In the genomic region with DNA sequence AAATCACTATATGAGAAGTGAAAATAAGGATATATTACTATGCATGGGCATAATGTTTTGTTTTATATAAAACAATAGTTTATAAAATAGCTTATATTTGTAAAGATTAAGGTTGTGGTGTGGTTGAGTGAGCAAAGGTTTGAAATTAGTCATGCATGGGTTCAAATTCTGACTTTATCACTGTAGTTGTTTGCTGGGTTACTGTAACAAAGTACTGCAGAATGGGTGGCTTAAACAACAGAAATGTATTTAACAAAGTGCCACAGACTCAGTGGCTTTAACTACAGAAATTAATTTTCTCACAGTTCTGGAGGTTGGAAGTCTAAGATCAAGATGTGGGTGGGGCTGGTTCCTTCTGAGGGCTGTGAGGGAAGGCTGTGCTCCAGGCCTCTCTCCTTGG, we compare ENCODE assay signal across 34 cellular contexts.
"Had no signal": no experiment of that assay in that cellular context is flagged by ENCODE, and none has a peak within 500 bp of the region (broad histone marks: within the 10 kb centered on the region; RNA-seq: fewer than 3 reads in every experiment).

No MANE protein-coding gene starts in this region.

- H3K36me3 Mint-ChIP-seq: activated CD4-positive, alpha-beta memory T cell treated with anti-CD3 and anti-CD28 coated beads for 36 hours; activated CD8-positive, alpha-beta memory T cell treated with anti-CD3 and anti-CD28 coated beads, Interleukin-2, amount 10 ng/mL, durations not matched to agents 7 days and 5 days; activated naive CD4-positive, alpha-beta T cell treated with anti-CD3 and anti-CD28 coated beads, Interleukin-2, amount 50 U/mL, for 24 hours; activated naive CD8-positive, alpha-beta T cell treated with anti-CD3 and anti-CD28 coated beads for 36 hours; brain had no signal

- ATAC-seq: activated CD4-positive, alpha-beta T cell treated with anti-CD3 and anti-CD28 coated beads for 36 hours; activated CD8-positive, alpha-beta memory T cell treated with anti-CD3 and anti-CD28 coated beads, Interleukin-2, amount 10 ng/mL, durations not matched to agents 7 days and 5 days; activated CD8-positive, alpha-beta T cell treated with anti-CD3 and anti-CD28 coated beads, Interleukin-2, amount 10 ng/mL, durations not matched to agents 7 days and 5 days; activated naive CD8-positive, alpha-beta T cell treated with anti-CD3 and anti-CD28 coated beads, Interleukin-2, amount 50 U/mL, for 24 hours; T-helper 17 cell had no signal

- H3K9me3 Mint-ChIP-seq: activated CD4-positive, alpha-beta memory T cell treated with anti-CD3 and anti-CD28 coated beads for 36 hours; activated CD4-positive, alpha-beta T cell treated with anti-CD3 and anti-CD28 coated beads, Interleukin-2, amount 10 ng/mL, durations not matched to agents 24 days and 14 days; activated naive CD4-positive, alpha-beta T cell treated with anti-CD3 and anti-CD28 coated beads for 36 hours; activated naive CD4-positive, alpha-beta T cell treated with anti-CD3 and anti-CD28 coated beads, Interleukin-2, amount 50 U/mL, for 24 hours; activated naive CD8-positive, alpha-beta T cell treated with anti-CD3 and anti-CD28 coated beads, Interleukin-2, amount 50 U/mL, for 24 hours; T-helper 2 cell treated with Interferon-gamma antibody and Interleukin-4, amounts not matched to agents 5 μg/mL and 100 μg/mL, for 36 hours had no signal

- FAIRE-seq: endometrium, endothelial cell of umbilical vein had no signal

- H3K4me3 Mint-ChIP-seq: activated CD4-positive, alpha-beta memory T cell treated with anti-CD3 and anti-CD28 coated beads for 36 hours; activated CD4-positive, alpha-beta T cell treated with anti-CD3 and anti-CD28 coated beads for 36 hours; activated CD8-positive, alpha-beta T cell treated with anti-CD3 and anti-CD28 coated beads, Interleukin-2, amount 10 ng/mL, durations not matched to agents 7 days and 5 days; activated naive CD4-positive, alpha-beta T cell treated with anti-CD3 and anti-CD28 coated beads for 36 hours; activated naive CD4-positive, alpha-beta T cell treated with anti-CD3 and anti-CD28 coated beads, Interleukin-2, amount 50 U/mL, for 24 hours; brain; T-helper 17 cell; T-helper 2 cell treated with Interferon-gamma antibody and Interleukin-4, amounts not matched to agents 5 μg/mL and 100 μg/mL, for 36 hours had no signal

- H3K36me3 ChIP-seq: adrenal gland, breast epithelium, cardiac muscle cell, colonic mucosa, esophagus squamous epithelium had no signal

- DNase-seq: activated CD4-positive, alpha-beta memory T cell treated with anti-CD3 and anti-CD28 coated beads for 36 hours; activated CD4-positive, alpha-beta T cell treated with anti-CD3 and anti-CD28 coated beads for 36 hours; activated CD4-positive, alpha-beta T cell treated with anti-CD3 and anti-CD28 coated beads, Interleukin-2, amount 10 ng/mL, durations not matched to agents 24 days and 14 days; activated CD4-positive, CD25-positive, alpha-beta regulatory T cell; activated CD4-positive, CD25-positive, alpha-beta regulatory T cell treated with anti-CD3 and anti-CD28 coated beads, Interleukin-2, amount 50 U/mL, for 72 hours; activated CD8-positive, alpha-beta memory T cell treated with anti-CD3 and anti-CD28 coated beads, Interleukin-2, amount 10 ng/mL, durations not matched to agents 7 days and 5 days; activated CD8-positive, alpha-beta memory T cell treated with anti-CD3 and anti-CD28 coated beads, Interleukin-2, amount 50 U/mL, for 4 hours; activated CD8-positive, alpha-beta T cell treated with anti-CD3 and anti-CD28 coated beads, Interleukin-2, amount 10 ng/mL, durations not matched to agents 7 days and 5 days; activated effector memory CD4-positive, alpha-beta T cell treated with anti-CD3 and anti-CD28 coated beads, Interleukin-2, amount 50 U/mL, for 16 hours; activated naive CD4-positive, alpha-beta T cell treated with anti-CD3 and anti-CD28 coated beads for 36 hours; activated naive CD8-positive, alpha-beta T cell treated with anti-CD3 and anti-CD28 coated beads for 36 hours; activated naive CD8-positive, alpha-beta T cell treated with anti-CD3 and anti-CD28 coated beads, Interleukin-2, amount 50 U/mL, for 24 hours; activated T-cell treated with anti-CD3 and anti-CD28 coated beads, Interleukin-2, amount 50 U/mL, for 1 hour; adrenal gland; amygdala; aorta; central memory CD4-positive, alpha-beta T cell; cerebellar nuclear complex; colonic mucosa; effector CD8-positive, alpha-beta T cell; esophagus squamous epithelium; foreskin melanocyte; head of caudate nucleus; T-helper 1 cell; T-helper 17 cell; T1000 had no signal

- H3K27ac ChIP-seq: adrenal gland, cardiac muscle cell, colonic mucosa, epithelial cell of prostate, esophagus squamous epithelium had no signal

- H3K9me3 ChIP-seq: adrenal gland, breast epithelium, colonic mucosa, esophagus squamous epithelium had no signal

- H3K27me3 ChIP-seq: adrenal gland, breast epithelium, cardiac muscle cell, colonic mucosa, esophagus squamous epithelium had no signal

- H3K27ac Mint-ChIP-seq: activated CD4-positive, alpha-beta memory T cell treated with anti-CD3 and anti-CD28 coated beads for 36 hours; activated CD4-positive, alpha-beta T cell treated with anti-CD3 and anti-CD28 coated beads for 36 hours; activated CD8-positive, alpha-beta memory T cell treated with anti-CD3 and anti-CD28 coated beads, Interleukin-2, amount 10 ng/mL, durations not matched to agents 7 days and 5 days; activated CD8-positive, alpha-beta T cell treated with anti-CD3 and anti-CD28 coated beads, Interleukin-2, amount 10 ng/mL, durations not matched to agents 7 days and 5 days; activated naive CD4-positive, alpha-beta T cell treated with anti-CD3 and anti-CD28 coated beads for 36 hours; activated naive CD4-positive, alpha-beta T cell treated with anti-CD3 and anti-CD28 coated beads, Interleukin-2, amount 50 U/mL, for 24 hours; activated naive CD8-positive, alpha-beta T cell treated with anti-CD3 and anti-CD28 coated beads for 36 hours; brain; T-helper 17 cell; T-helper 2 cell treated with Interferon-gamma antibody and Interleukin-4, amounts not matched to agents 5 μg/mL and 100 μg/mL, for 36 hours had no signal

- H3K4me3 ChIP-seq: adrenal gland, breast epithelium, cardiac muscle cell, colonic mucosa, esophagus squamous epithelium had no signal

- H3K4me1 ChIP-seq: adrenal gland, breast epithelium, colonic mucosa had no signal
